ENCODE assay signal across 22 cellular contexts in genomic region chr13:27822258-27822872, GRCh38. TPM values are rescaled to one million over a fixed set of nuclear protein-coding genes. Genes with fewer than 3 reads are reported as not detected.
"Had no signal": no experiment of that assay in that cellular context is flagged by ENCODE, and none has a peak within 500 bp of the region (broad histone marks: within the 10 kb centered on the region; RNA-seq: fewer than 3 reads in every experiment).

No MANE protein-coding gene starts in this region.

- H3K4me3 ChIP-seq: coronary artery, sigmoid colon, upper lobe of left lung had no signal

- H3K4me3 Mint-ChIP-seq: activated CD8-positive, alpha-beta T cell treated with anti-CD3 and anti-CD28 coated beads for 36 hours; activated naive CD8-positive, alpha-beta T cell treated with anti-CD3 and anti-CD28 coated beads, Interleukin-2, amount 10 ng/mL, durations not matched to agents 7 days and 5 days; activated T-cell treated with anti-CD3 and anti-CD28 coated beads, Interleukin-2, amount 50 U/mL, for 72 hours; nephron progenitor cell had no signal

- DNase-seq: activated CD4-positive, alpha-beta T cell treated with anti-CD3 and anti-CD28 coated beads for 4 hours; activated CD8-positive, alpha-beta memory T cell treated with anti-CD3 and anti-CD28 coated beads, Interleukin-2, amount 50 U/mL, for 4 hours; activated CD8-positive, alpha-beta T cell treated with anti-CD3 and anti-CD28 coated beads for 36 hours; activated gamma-delta T cell treated with Interleukin-2 at 50 U/mL for 16 hours; activated naive CD8-positive, alpha-beta T cell treated with anti-CD3 and anti-CD28 coated beads, Interleukin-2, amount 10 ng/mL, durations not matched to agents 7 days and 5 days; activated T-cell treated with anti-CD3 and anti-CD28 coated beads, Interleukin-2, amount 50 U/mL, for 72 hours; caudate nucleus; effector CD8-positive, alpha-beta T cell; hypothalamus; nephron progenitor cell; sigmoid colon; stimulated activated CD4-positive, alpha-beta T cell treated with anti-CD3 and anti-CD28 coated beads, Interleukin-2, amount 100 ng/mL, for 48 hours; stimulated activated naive CD8-positive, alpha-beta T cell treated with anti-CD3 and anti-CD28 coated beads, Interleukin-15, Interleukin-2, amounts not matched to agents 100 U/mL and 50 U/mL, for 24 hours; T-helper 9 cell had no signal

- H3K36me3 Mint-ChIP-seq: activated naive CD8-positive, alpha-beta T cell treated with anti-CD3 and anti-CD28 coated beads, Interleukin-2, amount 10 ng/mL, durations not matched to agents 7 days and 5 days had no signal

- H3K9me3 Mint-ChIP-seq: activated CD8-positive, alpha-beta T cell treated with anti-CD3 and anti-CD28 coated beads for 36 hours; activated naive CD8-positive, alpha-beta T cell treated with anti-CD3 and anti-CD28 coated beads, Interleukin-2, amount 10 ng/mL, durations not matched to agents 7 days and 5 days; activated T-cell treated with anti-CD3 and anti-CD28 coated beads, Interleukin-2, amount 50 U/mL, for 72 hours; nephron progenitor cell had no signal

- ATAC-seq: activated CD8-positive, alpha-beta T cell treated with anti-CD3 and anti-CD28 coated beads for 36 hours; activated T-cell treated with anti-CD3 and anti-CD28 coated beads, Interleukin-2, amount 50 U/mL, for 72 hours; left lobe of liver; stimulated activated naive CD8-positive, alpha-beta T cell treated with anti-CD3 and anti-CD28 coated beads, Interleukin-15, Interleukin-2, amounts not matched to agents 100 U/mL and 50 U/mL, for 24 hours had no signal

- H3K27ac Mint-ChIP-seq: activated CD8-positive, alpha-beta T cell treated with anti-CD3 and anti-CD28 coated beads for 36 hours; activated naive CD8-positive, alpha-beta T cell treated with anti-CD3 and anti-CD28 coated beads, Interleukin-2, amount 10 ng/mL, durations not matched to agents 7 days and 5 days; activated T-cell treated with anti-CD3 and anti-CD28 coated beads, Interleukin-2, amount 50 U/mL, for 72 hours; nephron progenitor cell had no signal

RNA-seq across cellular contexts. Expression of gene GSX1, which starts 30.1 kb away (rescaled TPM):
- total RNA-seq: activated CD8-positive, alpha-beta T cell treated with anti-CD3 and anti-CD28 coated beads for 36 hours; activated naive CD8-positive, alpha-beta T cell treated with anti-CD3 and anti-CD28 coated beads, Interleukin-2, amount 10 ng/mL, durations not matched to agents 7 days and 5 days; activated T-cell treated with anti-CD3 and anti-CD28 coated beads, Interleukin-2, amount 50 U/mL, for 72 hours; astrocyte; fibroblast of lung; glomerular endothelial cell; left lobe of liver; osteocyte; pulmonary artery endothelial cell; sigmoid colon; upper lobe of left lung had no signal
